In genomic region chr2:62306751-62307468, GRCh38 we compare ENCODE assay signal across 8 cellular contexts.
DNase-seq lines count a peak whose midpoint lies in the region; ATAC-seq and TF ChIP-seq lines count a peak whose summit lies in the region.

No MANE protein-coding gene starts in this region.

- in situ Hi-C loops in astrocyte of the spinal cord (cut with HindIII; ENCODE audit: low sequenced_read_pairs), result no loop called here

- H3K4me3 Mint-ChIP-seq in natural killer cell, result no peak overlapping the region

- intact Hi-C loops in natural killer cell (cut with micrococcal nuclease), result loop anchor here (5.0 kb wide), 1 partner anchor 110 kb away; the partner anchor contains the start of gene B3GNT2

- H4K20me1 ChIP-seq in OCI-LY1 (ENCODE audit: insufficient read depth, low read length), result no peaks in the 10 kb centered on the region

- H3K36me3 ChIP-seq in OCI-LY1 (ENCODE audit: insufficient read depth, low read length), result no peaks in the 10 kb centered on the region

- peaks cover 63% of the 10 kb centered on the region for H3K4me1 ChIP-seq in OCI-LY1 (ENCODE audit: insufficient read depth, low read length, severe bottlenecking)

- H3K4me1 Mint-ChIP-seq in natural killer cell, result peaks cover 79 to 82% of the 10 kb centered on the region in 2 donors

- ATAC-seq in HG03135 (IDR thresholded peaks at IDR 0.05; ENCODE audit: unreplicated experiment), result peak; percentile 37
- ATAC-seq in natural killer cell, result peak; percentile 38 to 70 (median 62)
- ATAC-seq in HG02870 (IDR thresholded peaks at IDR 0.05; ENCODE audit: unreplicated experiment), result no peak

- H3K27me3 Mint-ChIP-seq in natural killer cell (ENCODE audit: low read depth in 2 of 2), result no peaks in the 10 kb centered on the region

- no peaks in the 10 kb centered on the region for H3F3A ChIP-seq in OCI-LY1 (ENCODE audit: insufficient read depth, low read length)

- H3K9me3 ChIP-seq in OCI-LY1 (ENCODE audit: low read length), result no peaks in the 10 kb centered on the region

- peak overlapping the region; percentile 23; the same call in 1 of the 2 replicates for H3K4me2 ChIP-seq in OCI-LY1 (ENCODE audit: low read length)

- DNase-seq in SKM-1 treated with dmso at 0.1 percent for 144 hours (lab: John Stamatoyannopoulos, UW; ENCODE audit: unreplicated experiment) (peak; percentile 9), SKM-1 (lab: John Stamatoyannopoulos, UW; ENCODE audit: unreplicated experiment) (no peak), astrocyte of the spinal cord (ENCODE audit: low read depth, low spot score) (peak; percentile 32), natural killer cell (no peak), amniotic stem cell (lab: John Stamatoyannopoulos, UW) (no peak)

- no peak overlapping the region; the same call in 1 of the 2 replicates for H3K9ac ChIP-seq in OCI-LY1 (ENCODE audit: low read length)

- no peaks in the 10 kb centered on the region for H3K9me3 Mint-ChIP-seq in natural killer cell

- H3K27ac ChIP-seq in OCI-LY1 (ENCODE audit: low read depth, low read length, poor library complexity, severe bottlenecking), result peak overlapping the region; percentile 11

- peak overlapping the region; percentile 88 to 91 for H3K27ac Mint-ChIP-seq in natural killer cell

- TF ChIP-seq CTCF in OCI-LY1 (IDR thresholded peaks at IDR 0.05; ENCODE audit: low read length) (no peak), astrocyte of the spinal cord (IDR thresholded peaks at IDR 0.05; ENCODE audit: low read depth, low read length) (no peak), natural killer cell (IDR thresholded peaks at IDR 0.05) (no peak)

- H3K9me2 ChIP-seq in OCI-LY1 (ENCODE audit: low read depth, low read length), result no peaks in the 10 kb centered on the region

- H2AFZ ChIP-seq in OCI-LY1 (ENCODE audit: low read length), result no peak overlapping the region

- H3K4me3 ChIP-seq in OCI-LY1 (ENCODE audit: low read depth, low read length, poor library complexity, severe bottlenecking) (no peak overlapping the region), astrocyte of the spinal cord (ENCODE audit: low read depth, low read length) (no peak overlapping the region)

- H3K79me2 ChIP-seq in OCI-LY1 (ENCODE audit: insufficient read depth, low read length), result no peaks in the 10 kb centered on the region

- no peaks in the 10 kb centered on the region for H3K27me3 ChIP-seq in OCI-LY1 (ENCODE audit: insufficient read depth, low read length)

- no peaks in the 10 kb centered on the region for H3K36me3 Mint-ChIP-seq in natural killer cell

Comparison
In these comparisons a context has a peak if more than half of its experiments do, and no peak if none do; other contexts are left out.
1. DNase-seq: peak in SKM-1 treated with dmso at 0.1 percent for 144 hours (single experiment) and astrocyte of the spinal cord (single experiment); none in SKM-1 (single experiment), natural killer cell (single experiment) and amniotic stem cell (single experiment).